Comparison of ENCODE assay signal across 8 cellular contexts in genomic region chr17:17591408-17592265, GRCh38. TPM values are rescaled to one million over a fixed set of nuclear protein-coding genes. Genes with fewer than 3 reads are reported as not detected.
DNase-seq lines count a peak whose midpoint lies in the region; ATAC-seq and TF ChIP-seq lines count a peak whose summit lies in the region.

Gene PEMT (minus strand): TSS chr17:17591708. CDS start chr17:17591626, 82 bp downstream.

- H3K27ac ChIP-seq in DOHH2 (ENCODE audit: low read depth, low read length): peak within 1 kb of the TSS; percentile 37
- H3K27ac ChIP-seq in GM23338 (ENCODE audit: low read depth): peak within 1 kb of the TSS; percentile 82
- peak within 1 kb of the TSS; percentile 78 for H3K27ac ChIP-seq in fibroblast of lung (ENCODE audit: insufficient read depth, low read length)
- peak within 1 kb of the TSS; percentile 79 for H3K27ac ChIP-seq in naive thymus-derived CD4-positive, alpha-beta T cell (ENCODE audit: low read depth, low read length)

- DNase-seq in GM23338 (ENCODE audit: low spot score) (peak; percentile 99), LHCN-M2 (ENCODE audit: low read depth) (peak; percentile 98), RPMI8226 (peak; percentile 94), fibroblast of lung (ENCODE audit: low read depth in 2 of 2) (peak; percentile 99)
- DNase-seq in activated T-helper 1 cell treated with anti-CD3 and anti-CD28 coated beads, Interleukin-2, amount 50 U/mL, for 16 hours (ENCODE audit: low read depth in 1 of 2, low spot score in 1 of 2): peak; percentile 83 to 88
- DNase-seq in naive thymus-derived CD4-positive, alpha-beta T cell: peak; percentile 78 to 96 (median 93)
- DNase-seq in stimulated activated naive B cell treated with anti-CD40 and anti-IgM and Interleukin-4, amounts not matched to agents 10 μg/mL and 1 μg/mL and 100 μg/mL, for 72 hours: peak; percentile 93

- H3K4me2 ChIP-seq in DOHH2 (ENCODE audit: low read length): peak within 1 kb of the TSS; percentile 83
- peak within 1 kb of the TSS; percentile 89 for H3K4me2 ChIP-seq in GM23338
- peak within 1 kb of the TSS; percentile 100 for H3K4me2 ChIP-seq in fibroblast of lung (ENCODE audit: extremely low read depth, insufficient read depth, low read length)

- H3K9me3 ChIP-seq in DOHH2 (ENCODE audit: control insufficient read depth, insufficient read depth, low read length) (no peaks in the 10 kb centered on the region), fibroblast of lung (ENCODE audit: control insufficient read depth, insufficient read depth, low read depth, low read length) (no peaks in the 10 kb centered on the region)
- no peaks in the 10 kb centered on the region for H3K9me3 ChIP-seq in naive thymus-derived CD4-positive, alpha-beta T cell (ENCODE audit: control insufficient read depth in 2 of 3, low read length in 3 of 3)

- H3K36me3 Mint-ChIP-seq in GM23338 (ENCODE audit: low read depth): no peaks in the 10 kb centered on the region
- peaks cover 0 to 2% (median 0%) of the 10 kb centered on the region in 5 donors for H3K36me3 Mint-ChIP-seq in naive thymus-derived CD4-positive, alpha-beta T cell
- no peaks in the 10 kb centered on the region for H3K36me3 Mint-ChIP-seq in stimulated activated naive B cell treated with anti-CD40 and anti-IgM and Interleukin-4, amounts not matched to agents 10 μg/mL and 1 μg/mL and 100 μg/mL, for 72 hours

- peaks cover 5% of the 10 kb centered on the region; the same call in 1 of the 2 replicates for H3F3A ChIP-seq in DOHH2 (ENCODE audit: control insufficient read depth, insufficient read depth)
- no peaks in the 10 kb centered on the region for H3F3A ChIP-seq in GM23338 (replicated peaks; ENCODE audit: low read depth)

- POLR2A ChIA-PET in naive thymus-derived CD4-positive, alpha-beta T cell (lab: Charles Lee): interaction anchor here (0.6 to 2.1 kb wide), 4 partner anchors 95 to 1153 kb away, joined by 3 to 9 read pairs (median 4); partner anchors contain the start of gene RASD1

- no peaks in the 10 kb centered on the region for H3K9me3 Mint-ChIP-seq in GM23338
- H3K9me3 Mint-ChIP-seq in naive thymus-derived CD4-positive, alpha-beta T cell: no peaks in the 10 kb centered on the region
- no peaks in the 10 kb centered on the region for H3K9me3 Mint-ChIP-seq in stimulated activated naive B cell treated with anti-CD40 and anti-IgM and Interleukin-4, amounts not matched to agents 10 μg/mL and 1 μg/mL and 100 μg/mL, for 72 hours

- H3K4me3 Mint-ChIP-seq in GM23338: peak within 1 kb of the TSS; percentile 94
- H3K4me3 Mint-ChIP-seq in naive thymus-derived CD4-positive, alpha-beta T cell: peak within 1 kb of the TSS; percentile 87 to 99 (median 93)
- peak within 1 kb of the TSS; percentile 91 to 94 for H3K4me3 Mint-ChIP-seq in stimulated activated naive B cell treated with anti-CD40 and anti-IgM and Interleukin-4, amounts not matched to agents 10 μg/mL and 1 μg/mL and 100 μg/mL, for 72 hours

- peaks cover 14% of the 10 kb centered on the region for H3K4me1 Mint-ChIP-seq in GM23338
- peaks cover 14 to 32% (median 19%) of the 10 kb centered on the region in 7 donors for H3K4me1 Mint-ChIP-seq in naive thymus-derived CD4-positive, alpha-beta T cell
- peaks cover 12 to 29% of the 10 kb centered on the region in 2 donors for H3K4me1 Mint-ChIP-seq in stimulated activated naive B cell treated with anti-CD40 and anti-IgM and Interleukin-4, amounts not matched to agents 10 μg/mL and 1 μg/mL and 100 μg/mL, for 72 hours

- peaks cover 28% of the 10 kb centered on the region for H3K79me2 ChIP-seq in DOHH2 (ENCODE audit: control insufficient read depth, low read length)
- H3K79me2 ChIP-seq in GM23338 (replicated peaks; ENCODE audit: insufficient read depth): peaks cover 44% of the 10 kb centered on the region
- peaks cover 4% of the 10 kb centered on the region for H3K79me2 ChIP-seq in fibroblast of lung (ENCODE audit: control insufficient read depth, insufficient read depth, low read length)

- peaks cover 11% of the 10 kb centered on the region for H3K27me3 Mint-ChIP-seq in GM23338 (ENCODE audit: insufficient read depth, low read depth, poor library complexity)
- H3K27me3 Mint-ChIP-seq in naive thymus-derived CD4-positive, alpha-beta T cell: no peaks in the 10 kb centered on the region
- no peaks in the 10 kb centered on the region for H3K27me3 Mint-ChIP-seq in stimulated activated naive B cell treated with anti-CD40 and anti-IgM and Interleukin-4, amounts not matched to agents 10 μg/mL and 1 μg/mL and 100 μg/mL, for 72 hours

- TF ChIP-seq CTCF in DOHH2 (IDR thresholded peaks at IDR 0.05; ENCODE audit: low read depth, low read length, poor library complexity, severe bottlenecking): no peak
- TF ChIP-seq CTCF in GM23338 (conservative IDR thresholded peaks at IDR 0.05; ENCODE audit: low read depth in 2 of 2): no peak
- peak in 1 of 2 donors; percentile 9 for TF ChIP-seq CTCF in fibroblast of lung (conservative IDR thresholded peaks at IDR 0.05 in 1 of 2, IDR thresholded peaks at IDR 0.05 in 1 of 2; ENCODE audit: low read depth in 1 of 2, low read length in 2 of 2)

- CTCF ChIA-PET in naive thymus-derived CD4-positive, alpha-beta T cell (lab: Charles Lee): interaction anchor here (0.6 to 0.7 kb wide), 4 partner anchors 125 to 413 kb away, joined by 3 to 4 read pairs (median 3); no protein-coding TSS in a partner anchor

- peak within 1 kb of the TSS; percentile 98 for H2AFZ ChIP-seq in GM23338
- H2AFZ ChIP-seq in fibroblast of lung (ENCODE audit: low read length): peak within 1 kb of the TSS; percentile 95

- H4K20me1 ChIP-seq in DOHH2 (ENCODE audit: control insufficient read depth, insufficient read depth, low read depth, low read length): no peaks in the 10 kb centered on the region
- H4K20me1 ChIP-seq in GM23338 (replicated peaks; ENCODE audit: insufficient read depth): no peaks in the 10 kb centered on the region
- H4K20me1 ChIP-seq in fibroblast of lung (ENCODE audit: control insufficient read depth, extremely low read depth, insufficient read depth, low read length): no peaks in the 10 kb centered on the region

- H3K4me1 ChIP-seq in DOHH2 (ENCODE audit: control insufficient read depth, low read length) (peaks cover 22% of the 10 kb centered on the region), GM23338 (ENCODE audit: insufficient read depth) (peaks cover 7% of the 10 kb centered on the region; the same call in 1 of the 2 replicates), fibroblast of lung (ENCODE audit: control insufficient read depth, extremely low read depth, insufficient read depth, low read length) (peaks cover 4% of the 10 kb centered on the region)
- H3K4me1 ChIP-seq in naive thymus-derived CD4-positive, alpha-beta T cell (ENCODE audit: control insufficient read depth in 2 of 2, insufficient read depth in 2 of 2, low read length in 2 of 2): peaks cover 16 to 18% of the 10 kb centered on the region in 2 donors

- intact Hi-C loops in naive thymus-derived CD4-positive, alpha-beta T cell (cut with micrococcal nuclease): loop anchor here (1.0 to 10.0 kb wide), 16 partner anchors 21 to 1263 kb away; partner anchors contain the start of genes ATPAF2 (in 2 of the 2), DRC3 (in 2 of the 2), DRG2 (in 2 of the 2) and GID4 (in 2 of the 2)

- peak; percentile 96 for ATAC-seq in GM23338
- peak; percentile 95 for ATAC-seq in naive thymus-derived CD4-positive, alpha-beta T cell
- ATAC-seq in stimulated activated naive B cell treated with anti-CD40 and anti-IgM and Interleukin-4, amounts not matched to agents 10 μg/mL and 1 μg/mL and 100 μg/mL, for 72 hours (replicated peaks): peak; percentile 95 to 96

- H3K9me2 ChIP-seq in DOHH2 (replicated peaks; ENCODE audit: control insufficient read depth, low read length) (no peaks in the 10 kb centered on the region), GM23338 (ENCODE audit: insufficient read depth) (no peaks in the 10 kb centered on the region)

- H3K27me3 ChIP-seq in DOHH2 (ENCODE audit: control insufficient read depth, low read length) (no peaks in the 10 kb centered on the region), GM23338 (ENCODE audit: insufficient read depth) (no peaks in the 10 kb centered on the region), fibroblast of lung (ENCODE audit: control insufficient read depth, insufficient read depth, low read length) (no peaks in the 10 kb centered on the region)
- no peaks in the 10 kb centered on the region for H3K27me3 ChIP-seq in naive thymus-derived CD4-positive, alpha-beta T cell (ENCODE audit: control insufficient read depth in 2 of 2, insufficient read depth in 2 of 2, low read length in 2 of 2)

- peak within 1 kb of the TSS; percentile 80 for H3K9ac ChIP-seq in fibroblast of lung (ENCODE audit: insufficient read depth, low read length)

- H3K4me3 ChIP-seq in DOHH2 (ENCODE audit: low read length) (peak within 1 kb of the TSS; percentile 98), GM23338 (peak within 1 kb of the TSS; percentile 93), fibroblast of lung (replicated peaks in 1 of 4; ENCODE audit: control extremely low read depth in 1 of 4, insufficient read depth in 1 of 4, low read depth in 3 of 4, low read length in 4 of 4) (peak within 1 kb of the TSS; percentile 74 to 94 (median 82))
- H3K4me3 ChIP-seq in naive thymus-derived CD4-positive, alpha-beta T cell (ENCODE audit: low read length): peak within 1 kb of the TSS; percentile 93

- H3K27ac Mint-ChIP-seq in GM23338: peak within 1 kb of the TSS; percentile 89
- H3K27ac Mint-ChIP-seq in naive thymus-derived CD4-positive, alpha-beta T cell: peak within 1 kb of the TSS; percentile 86 to 100 (median 93)
- H3K27ac Mint-ChIP-seq in stimulated activated naive B cell treated with anti-CD40 and anti-IgM and Interleukin-4, amounts not matched to agents 10 μg/mL and 1 μg/mL and 100 μg/mL, for 72 hours: peak within 1 kb of the TSS; percentile 95

- H3K36me3 ChIP-seq in DOHH2 (ENCODE audit: control insufficient read depth, low read length) (no peaks in the 10 kb centered on the region; the same call in 1 of the 2 replicates), GM23338 (ENCODE audit: insufficient read depth) (no peaks in the 10 kb centered on the region), fibroblast of lung (ENCODE audit: control insufficient read depth, insufficient read depth, low read length) (no peaks in the 10 kb centered on the region)
- H3K36me3 ChIP-seq in naive thymus-derived CD4-positive, alpha-beta T cell (ENCODE audit: control insufficient read depth in 2 of 3, insufficient read depth in 3 of 3, low read length in 3 of 3): no peaks in the 10 kb centered on the region

RNA-seq across cellular contexts. Expression of gene PEMT, which starts in this region (rescaled TPM):
- total RNA-seq in GM23338 (2014; rRNA removed; shearing (Covaris generic)): 46.0 and 54.8 TPM in 2 replicates
- polyA plus RNA-seq in GM23338 (2016; fragmentation: Nextera tagmentation; extraction: Ambion mirVana): 55.2 and 62.7 TPM in 2 replicates
- total RNA-seq in LHCN-M2 (2014; rRNA removed): 35.4 and 44.8 TPM in 2 replicates
- polyA plus RNA-seq in LHCN-M2 (2012): 36.2 TPM
- 17.5 and 18.0 TPM in 2 replicates for total RNA-seq in fibroblast of lung
- polyA plus RNA-seq in fibroblast of lung: 18.2 and 18.6 TPM in 2 replicates
- 23.9 and 30.4 TPM in 2 replicates for polyA plus RNA-seq in fibroblast of lung (2012)
- polyA minus RNA-seq in fibroblast of lung (ENCODE audit: low replicate concordance): 38.6 TPM in 2 replicates
- total RNA-seq in naive thymus-derived CD4-positive, alpha-beta T cell: 10 to 100 TPM in 4 of 5 experiments, 1 to 10 TPM in 1; 9.5 to 15.0 (median 12.1) TPM
- polyA plus RNA-seq in naive thymus-derived CD4-positive, alpha-beta T cell: 10 to 100 TPM; 22.7 to 34.1 TPM

Comparison
In these comparisons a context has a peak if more than half of its experiments do, and no peak if none do; other contexts are left out.
1. Peak in every context shown above with its lines: DNase-seq, ATAC-seq, H3K4me3 ChIP-seq and H3K27ac ChIP-seq.